Comparison of ENCODE assay signal across 1 cellular context in genomic region chr9:129344623-129345495, GRCh38.
A peak's percentile ranks its signal among the peaks of the same experiment; 100 is the strongest.
TF ChIP-seq lines count a peak whose summit lies in the region.

No MANE protein-coding gene starts in this region.

TF ChIP-seq in HepG2, 621 proteins besides CTCF, POLR2A, EP300 and RAD21 (continued from another document and continues in another):
- TF ChIP-seq ZNF280D (CRISPR knock-in tag; IDR thresholded peaks at IDR 0.05) = no peak
- no peak for TF ChIP-seq IRX3 (CRISPR knock-in tag; IDR thresholded peaks at IDR 0.05; ENCODE audit: borderline replicate concordance, low read depth)
- TF ChIP-seq ARID2 (CRISPR knock-in tag; IDR thresholded peaks at IDR 0.05; ENCODE audit: borderline replicate concordance) = no peak
- 0 out of 2 replicates have a peak, but pooled peaks have one; percentile 29 for TF ChIP-seq RXRB (CRISPR knock-in tag; IDR thresholded peaks at IDR 0.05; ENCODE audit: borderline replicate concordance)
- no peak for TF ChIP-seq MXD4 (CRISPR knock-in tag; IDR thresholded peaks at IDR 0.05)
- TF ChIP-seq ZNF652 (CRISPR knock-in tag; IDR thresholded peaks at IDR 0.05; ENCODE audit: borderline replicate concordance, low read depth) = no peak
- TF ChIP-seq KDM3A (CRISPR knock-in tag; IDR thresholded peaks at IDR 0.05; ENCODE audit: low read depth) = no peak
- TF ChIP-seq ZMAT5 (CRISPR knock-in tag; IDR thresholded peaks at IDR 0.05; ENCODE audit: borderline replicate concordance, low read depth) = no peak
- TF ChIP-seq ZNF460 (CRISPR knock-in tag; IDR thresholded peaks at IDR 0.05; ENCODE audit: borderline replicate concordance) = no peak
- no peak for TF ChIP-seq ZNF550 (CRISPR knock-in tag; IDR thresholded peaks at IDR 0.05; ENCODE audit: borderline replicate concordance)
- no peak for TF ChIP-seq ZFP37 (CRISPR knock-in tag; IDR thresholded peaks at IDR 0.05; ENCODE audit: borderline replicate concordance)
- TF ChIP-seq MAFG (CRISPR knock-in tag; IDR thresholded peaks at IDR 0.05) = no peak
- no peak for TF ChIP-seq ZNF598 (CRISPR knock-in tag; IDR thresholded peaks at IDR 0.05; ENCODE audit: borderline replicate concordance)
- TF ChIP-seq ZNF350 (CRISPR knock-in tag; IDR thresholded peaks at IDR 0.05; ENCODE audit: borderline replicate concordance, low read depth) = no peak
- no peak for TF ChIP-seq CREB1 (IDR thresholded peaks at IDR 0.05)
- TF ChIP-seq CREB1 (CRISPR knock-in tag; IDR thresholded peaks at IDR 0.05) = no peak
- no peak for TF ChIP-seq ZNF770 (CRISPR knock-in tag; IDR thresholded peaks at IDR 0.05)
- TF ChIP-seq HOXA9 (CRISPR knock-in tag; IDR thresholded peaks at IDR 0.05; ENCODE audit: borderline replicate concordance) = no peak
- TF ChIP-seq ZFYVE20 (CRISPR knock-in tag; IDR thresholded peaks at IDR 0.05; ENCODE audit: borderline replicate concordance, low read depth) = no peak
- no peak for TF ChIP-seq MLXIP (CRISPR knock-in tag; IDR thresholded peaks at IDR 0.05; ENCODE audit: borderline replicate concordance)
- no peak for TF ChIP-seq MNT (IDR thresholded peaks at IDR 0.05)
- no peak for TF ChIP-seq PHF20 (CRISPR knock-in tag; IDR thresholded peaks at IDR 0.05)
- no peak for TF ChIP-seq ZNF143 (CRISPR knock-in tag; IDR thresholded peaks at IDR 0.05)
- no peak for TF ChIP-seq SP1 (IDR thresholded peaks at IDR 0.05)
- TF ChIP-seq SP1 (CRISPR knock-in tag; IDR thresholded peaks at IDR 0.05) = no peak
- TF ChIP-seq ZNF703 (CRISPR knock-in tag; IDR thresholded peaks at IDR 0.05; ENCODE audit: borderline replicate concordance) = no peak
- no peak for TF ChIP-seq RBFOX2 (IDR thresholded peaks at IDR 0.05; ENCODE audit: low read depth, low read length)
- no peak for TF ChIP-seq ZNF367 (CRISPR knock-in tag; IDR thresholded peaks at IDR 0.05; ENCODE audit: borderline replicate concordance)
- TF ChIP-seq MEF2D (CRISPR knock-in tag; IDR thresholded peaks at IDR 0.05) = no peak
- no peak for TF ChIP-seq ZBTB49 (CRISPR knock-in tag; IDR thresholded peaks at IDR 0.05; ENCODE audit: borderline replicate concordance)
- TF ChIP-seq DZIP1 (CRISPR knock-in tag; IDR thresholded peaks at IDR 0.05) = no peak
- TF ChIP-seq GABPB1 (CRISPR knock-in tag; IDR thresholded peaks at IDR 0.05) = no peak
- TF ChIP-seq ZNF121 (CRISPR knock-in tag; IDR thresholded peaks at IDR 0.05) = no peak
- no peak for TF ChIP-seq ZNF484 (CRISPR knock-in tag; IDR thresholded peaks at IDR 0.05; ENCODE audit: borderline replicate concordance, low read depth)
- TF ChIP-seq MIXL1 (CRISPR knock-in tag; IDR thresholded peaks at IDR 0.05) = 0 out of 2 replicates have a peak, but pooled peaks have one; percentile 37
- no peak for TF ChIP-seq ZNF318 (CRISPR knock-in tag; IDR thresholded peaks at IDR 0.05)
